In the genomic region with DNA sequence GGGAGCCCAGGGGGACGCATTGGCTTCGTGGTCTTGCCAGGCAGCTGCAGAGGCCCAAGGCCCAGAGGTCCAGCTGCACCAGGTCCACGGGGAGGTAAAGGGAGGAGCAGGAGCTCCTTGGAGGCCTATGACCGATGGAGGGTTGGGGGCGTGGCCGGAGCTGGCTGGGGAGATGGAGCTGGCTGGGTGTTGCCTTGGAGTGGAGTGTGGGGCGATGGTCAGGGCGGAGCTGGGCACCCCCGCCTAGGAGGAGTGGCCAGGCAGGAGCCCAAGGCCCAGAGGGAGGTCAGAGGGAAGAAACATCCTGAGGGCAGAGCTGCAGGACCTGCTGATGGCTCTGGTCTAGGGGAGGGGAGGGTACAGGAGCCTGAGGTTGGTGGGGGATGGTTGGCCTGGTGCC, we compare ENCODE assay signal across 28 cellular contexts. TPM values are rescaled to one million over a fixed set of nuclear protein-coding genes. Genes with fewer than 3 reads are reported as not detected.
DNase-seq lines count a peak whose midpoint lies in the region; ATAC-seq, FAIRE-seq and TF ChIP-seq lines count a peak whose summit lies in the region.
"Had no signal": no experiment of that assay in that cellular context is flagged by ENCODE, and none has a peak within 500 bp of the region (broad histone marks: within the 10 kb centered on the region; RNA-seq: fewer than 3 reads in every experiment).

No MANE protein-coding gene starts in this region.

- H2AFZ ChIP-seq in K562 (ENCODE audit: low read depth, low read length), result no peak overlapping the region
- H2AFZ ChIP-seq: GM23248 had no signal

- peaks cover 4% of the 10 kb centered on the region for H3K27me3 Mint-ChIP-seq in activated T-helper 17 cell treated with anti-CD3 and anti-CD28 coated beads, Interleukin-2, amount 50 U/mL, for 72 hours
- H3K27me3 Mint-ChIP-seq: CD4-positive, alpha-beta T cell had no signal

- H4K20me1 ChIP-seq in K562 (replicated peaks; ENCODE audit: control insufficient read depth, insufficient read depth, low read length), result peaks cover under 1% of the 10 kb centered on the region; the same call in 1 of the 2 replicates

- H3K27ac Mint-ChIP-seq in activated T-helper 17 cell treated with anti-CD3 and anti-CD28 coated beads, Interleukin-2, amount 50 U/mL, for 72 hours, result no peak overlapping the region
- H3K27ac Mint-ChIP-seq: CD4-positive, alpha-beta T cell; HFFc6 had no signal

- intact Hi-C loops in K562 (cut with micrococcal nuclease), result no loop called here

- TF ChIP-seq CTCF in K562 (IDR thresholded peaks at IDR 0.05 in 2 of 3, conservative IDR thresholded peaks at IDR 0.05 in 1 of 3; ENCODE audit: insufficient read depth in 2 of 3, low read depth in 1 of 3, low read length in 3 of 3), result no peak

- no peak for TF ChIP-seq EP300 in K562 (IDR thresholded peaks at IDR 0.05; ENCODE audit: low read length)

- POLR2A ChIA-PET in K562 (lab: Yijun Ruan, JAX), result interaction anchor here (0.7 to 1.2 kb wide), 3 partner anchors 24 to 52 kb away, joined by 3 to 4 read pairs (median 3); no protein-coding TSS in a partner anchor

- no peak overlapping the region for H3K27ac ChIP-seq in K562 (ENCODE audit: extremely low read depth, low read depth, low read length)
- H3K27ac ChIP-seq: A549; BLaER1 treated with 17β-estradiol and CSF1 and Interleukin-3, amounts not matched to agents 10 nM and 100 nM; GM23248 had no signal

- TF ChIP-seq RAD21 in K562 (CRISPR knock-in tag; conservative IDR thresholded peaks at IDR 0.05 in 1 of 2, IDR thresholded peaks at IDR 0.05 in 1 of 2), result no peak

- H3K9me3 Mint-ChIP-seq in activated T-helper 17 cell treated with anti-CD3 and anti-CD28 coated beads, Interleukin-2, amount 50 U/mL, for 72 hours, result no peaks in the 10 kb centered on the region
- H3K9me3 Mint-ChIP-seq: CD14-positive monocyte; CD4-positive, alpha-beta T cell; CD8-positive, alpha-beta memory T cell had no signal

- no peak for ATAC-seq in K562
- no peak for ATAC-seq in GM19324 (IDR thresholded peaks at IDR 0.05; ENCODE audit: low FRiP score, unreplicated experiment)
- ATAC-seq in activated T-helper 17 cell treated with anti-CD3 and anti-CD28 coated beads, Interleukin-2, amount 50 U/mL, for 72 hours (replicated peaks), result no peak

- CTCF ChIA-PET in K562 (lab: Yijun Ruan, JAX; ENCODE audit: low intra/inter-chr PET ratio), result no interaction called here

- H3K36me3 Mint-ChIP-seq in activated T-helper 17 cell treated with anti-CD3 and anti-CD28 coated beads, Interleukin-2, amount 50 U/mL, for 72 hours (ENCODE audit: low read depth), result no peaks in the 10 kb centered on the region
- H3K36me3 Mint-ChIP-seq: CD14-positive monocyte; CD8-positive, alpha-beta memory T cell had no signal

- BruUV-seq in K562 (replicated peaks; lab: Mats Ljungman, UMichigan), result no TSS peak

- in situ Hi-C loops in K562 (cut with MboI), result no loop called here

- no peak for FAIRE-seq in K562 (lab: Jason Lieb, UNC)
- FAIRE-seq: A549, GM12891, GM18507 had no signal

- no peak overlapping the region for H3K4me2 ChIP-seq in K562 (ENCODE audit: insufficient read depth, low read length)
- H3K4me2 ChIP-seq: A549; BLaER1 treated with 17β-estradiol and CSF1 and Interleukin-3, amounts not matched to agents 10 nM and 100 nM had no signal

- 2% methylated on average over 9 of the region's 9 CpGs for WGBS in K562 (ENCODE audit: insufficient coverage, low coverage, missing lambda C conversion rate)

- H3K79me2 ChIP-seq in K562 (ENCODE audit: control insufficient read depth, insufficient read depth, low read length), result no peaks in the 10 kb centered on the region

- H3K4me1 Mint-ChIP-seq in activated T-helper 17 cell treated with anti-CD3 and anti-CD28 coated beads, Interleukin-2, amount 50 U/mL, for 72 hours, result no peaks in the 10 kb centered on the region
- H3K4me1 Mint-ChIP-seq: CD14-positive monocyte; CD8-positive, alpha-beta memory T cell had no signal

- peak; percentile 65 for DNase-seq in H7
- peak; percentile 31 for DNase-seq in MG63
- DNase-seq in K562 (ENCODE audit: extremely low read depth in 1 of 4, low spot score in 3 of 4), result peak in 3 of 4 experiments; percentile 15 to 36 (median 31)
- DNase-seq in activated T-cell treated with anti-CD3 and anti-CD28 coated beads for 4 hours, result no peak
- DNase-seq in COLO668 (lab: John Stamatoyannopoulos, UW; ENCODE audit: unreplicated experiment), result no peak
- DNase-seq: 8988T; ACHN; AML-193; BE2C; Calu3; CD4-positive, alpha-beta T cell; CD8-positive, alpha-beta memory T cell; COR-L47; DMS53; GF-D8; GM23248; HCEC 1CT; HFFc6 had no signal

- H3K36me3 ChIP-seq in H7 (replicated peaks; ENCODE audit: control insufficient read depth, insufficient read depth, low read length) (no peaks in the 10 kb centered on the region), MG63 (no peaks in the 10 kb centered on the region), K562 (ENCODE audit: control insufficient read depth, insufficient read depth, low read length) (no peaks in the 10 kb centered on the region)
- H3K36me3 ChIP-seq: BLaER1 treated with 17β-estradiol and CSF1 and Interleukin-3, amounts not matched to agents 10 nM and 100 nM had no signal

- H3K9me3 ChIP-seq in MG63 (no peaks in the 10 kb centered on the region), K562 (replicated peaks; ENCODE audit: control insufficient read depth, insufficient read depth, low read depth, low read length) (no peaks in the 10 kb centered on the region)
- H3K9me3 ChIP-seq: A549; BE2C; BLaER1 treated with 17β-estradiol and CSF1 and Interleukin-3, amounts not matched to agents 10 nM and 100 nM had no signal

- H3K4me3 Mint-ChIP-seq in activated T-helper 17 cell treated with anti-CD3 and anti-CD28 coated beads, Interleukin-2, amount 50 U/mL, for 72 hours, result no peak overlapping the region
- H3K4me3 Mint-ChIP-seq: CD14-positive monocyte; CD4-positive, alpha-beta T cell; CD8-positive, alpha-beta memory T cell; HFFc6 had no signal

- no peak for TF ChIP-seq POLR2A in K562 (conservative IDR thresholded peaks at IDR 0.05)

- peaks cover 0 to 38% of the 10 kb centered on the region in 2 experiments; a peak in 1 of 5 replicates for H3K4me1 ChIP-seq in K562 (replicated peaks in 1 of 2; ENCODE audit: control insufficient read depth in 2 of 2, insufficient read depth in 2 of 2, low read length in 2 of 2)
- H3K4me1 ChIP-seq: A549 had no signal

- H3K4me3 ChIP-seq in H7 (ENCODE audit: insufficient read depth, low read depth, low read length) (no peak overlapping the region), MG63 (no peak overlapping the region), K562 (no peak overlapping the region)
- H3K4me3 ChIP-seq: A549; BLaER1 treated with 17β-estradiol and CSF1 and Interleukin-3, amounts not matched to agents 10 nM and 100 nM; GM23248 had no signal

- H3K27me3 ChIP-seq in H7 (ENCODE audit: control insufficient read depth, insufficient read depth, low read length) (no peaks in the 10 kb centered on the region), MG63 (no peaks in the 10 kb centered on the region), K562 (ENCODE audit: control insufficient read depth in 2 of 2, insufficient read depth in 2 of 2, low read length in 2 of 2) (peaks cover 19 to 75% of the 10 kb centered on the region in 2 experiments; a peak in 3 of 5 replicates)
- H3K27me3 ChIP-seq: BE2C; BLaER1 treated with 17β-estradiol and CSF1 and Interleukin-3, amounts not matched to agents 10 nM and 100 nM had no signal

- no peak overlapping the region for H3K9ac ChIP-seq in K562 (ENCODE audit: insufficient read depth in 1 of 2, low read depth in 2 of 2, low read length in 2 of 2)
- H3K9ac ChIP-seq: GM23248 had no signal

- no peaks in the 10 kb centered on the region for H3K9me1 ChIP-seq in K562 (ENCODE audit: control insufficient read depth, insufficient read depth, low read length)

RNA-seq across cellular contexts. Expression of a gene that starts 44.6 kb away (rescaled TPM):
- 0.10 TPM in 1 of 2 replicates, not detected in the other for total RNA-seq in H7 (2014; rRNA removed; shearing (Covaris generic))
- not detected in 2 replicates for total RNA-seq in MG63 (2014; rRNA removed; shearing (Covaris generic); ENCODE audit: low replicate concordance)
- total RNA-seq in K562 (2011; cell fraction: chromatin; rRNA removed; ENCODE audit: low replicate concordance), result not detected in 2 replicates
- not detected in 2 replicates for total RNA-seq in K562 (2011; cell fraction: nucleolus; rRNA removed)
- not detected in 2 replicates for total RNA-seq in K562 (2011; cell fraction: nucleoplasm; rRNA removed)
- 0.05 TPM in 1 of 2 replicates, not detected in the other for total RNA-seq in K562 (2014; rRNA removed)
- not detected in 2 replicates for total RNA-seq in K562 (2014; rRNA removed; fragmentation: Illumina TruSeq; extraction: Trizol)
- total RNA-seq in K562 (2015; rRNA removed; fragmentation: Illumina TruSeq; extraction: Trizol), result not detected in 2 replicates
- total RNA-seq in K562 (2021), result not detected in 2 replicates
- not detected in 2 replicates for polyA plus RNA-seq in K562 (2011; rRNA removed)
- polyA plus RNA-seq in K562 (2011; cell fraction: cytosol; rRNA removed), result not detected in 2 replicates
- polyA plus RNA-seq in K562 (2011; cell fraction: nucleus; rRNA removed), result not detected in 2 replicates
- polyA plus RNA-seq in K562 (2012), result 0.10 and 0.30 TPM in 2 replicates
- polyA plus RNA-seq in K562 (2014; fragmentation: Illumina TruSeq; extraction: Trizol), result not detected in 2 replicates
- polyA plus RNA-seq in K562 (2014; fragmentation: Nextera tagmentation; extraction: Ambion mirVana), result not detected
- not detected in 2 replicates for polyA plus RNA-seq in K562 (2014; rRNA removed)
- not detected in 2 replicates for polyA minus RNA-seq in K562 (2011; rRNA and poly(A)+ RNA removed)
- not detected in 2 replicates for polyA minus RNA-seq in K562 (2011; cell fraction: cytosol; rRNA and poly(A)+ RNA removed)
- polyA minus RNA-seq in K562 (2011; cell fraction: nucleus; rRNA and poly(A)+ RNA removed), result not detected in 2 replicates
- not detected for total RNA-seq in activated T-helper 17 cell treated with anti-CD3 and anti-CD28 coated beads, Interleukin-2, amount 50 U/mL, for 72 hours
- total RNA-seq: Calu3; CD8-positive, alpha-beta memory T cell; Daoy; G401; GM23248; H4; HFFc6 had no signal
- polyA plus RNA-seq: A549, CD14-positive monocyte, GM23248 had no signal

RNA-seq across cellular contexts. Expression of a gene that starts 47.3 kb away (rescaled TPM):
- not detected in 2 replicates for total RNA-seq in H7 (2014; rRNA removed; shearing (Covaris generic))
- total RNA-seq in MG63 (2014; rRNA removed; shearing (Covaris generic); ENCODE audit: low replicate concordance), result not detected in 2 replicates
- total RNA-seq in K562 (2011; cell fraction: chromatin; rRNA removed; ENCODE audit: low replicate concordance), result 0.42 TPM in 1 of 2 replicates, not detected in the other
- 0.26 and 0.33 TPM in 2 replicates for total RNA-seq in K562 (2011; cell fraction: nucleolus; rRNA removed)
- 0.31 and 0.44 TPM in 2 replicates for total RNA-seq in K562 (2011; cell fraction: nucleoplasm; rRNA removed)
- total RNA-seq in K562 (2014; rRNA removed) (0.16 and 0.41 TPM in 2 replicates), K562 (2014; rRNA removed; fragmentation: Illumina TruSeq; extraction: Trizol) (not detected in 2 replicates), K562 (2015; rRNA removed; fragmentation: Illumina TruSeq; extraction: Trizol) (0.19 TPM in 1 of 2 replicates, not detected in the other), K562 (2021) (0.29 TPM in 1 of 2 replicates, not detected in the other)
- polyA plus RNA-seq in K562 (2011; rRNA removed) (0.16 and 0.17 TPM in 2 replicates), K562 (2014; fragmentation: Illumina TruSeq; extraction: Trizol) (not detected in 2 replicates), K562 (2014; fragmentation: Nextera tagmentation; extraction: Ambion mirVana) (not detected), K562 (2014; rRNA removed) (0.24 TPM in 1 of 2 replicates, not detected in the other)
- 0.22 and 0.40 TPM in 2 replicates for polyA plus RNA-seq in K562 (2011; cell fraction: cytosol; rRNA removed)
- 0.59 and 0.65 TPM in 2 replicates for polyA plus RNA-seq in K562 (2011; cell fraction: nucleus; rRNA removed)
- polyA plus RNA-seq in K562 (2012), result 0.16 and 0.68 TPM in 2 replicates
- not detected in 2 replicates for polyA minus RNA-seq in K562 (2011; rRNA and poly(A)+ RNA removed)
- polyA minus RNA-seq in K562 (2011; cell fraction: cytosol; rRNA and poly(A)+ RNA removed), result not detected in 2 replicates
- polyA minus RNA-seq in K562 (2011; cell fraction: nucleus; rRNA and poly(A)+ RNA removed), result 0.22 TPM in 1 of 2 replicates, not detected in the other
- total RNA-seq in activated T-helper 17 cell treated with anti-CD3 and anti-CD28 coated beads, Interleukin-2, amount 50 U/mL, for 72 hours, result not detected
- total RNA-seq: Calu3; CD4-positive, alpha-beta T cell; CD8-positive, alpha-beta memory T cell; Daoy; G401; GM23248; H4; HFFc6 had no signal
- polyA plus RNA-seq: A549; CD14-positive monocyte; CD8-positive, alpha-beta memory T cell; GM23248 had no signal

Comparison
In these comparisons a context has a peak if more than half of its experiments do, and no peak if none do; other contexts are left out.
1. DNase-seq: peak in H7 (single experiment), MG63 (single experiment) and K562 (3 of 4); none in activated T-cell treated with anti-CD3 and anti-CD28 coated beads for 4 hours (single experiment) and COLO668 (single experiment).